In genomic region chr2:190069936-190070696, GRCh38 we compare ENCODE assay signal across 9 cellular contexts. TPM values are rescaled to one million over a fixed set of nuclear protein-coding genes. Genes with fewer than 3 reads are reported as not detected.
DNase-seq lines count a peak whose midpoint lies in the region; ATAC-seq and TF ChIP-seq lines count a peak whose summit lies in the region.
"Had no signal": no experiment of that assay in that cellular context is flagged by ENCODE, and none has a peak within 500 bp of the region (broad histone marks: within the 10 kb centered on the region; RNA-seq: fewer than 3 reads in every experiment).

No MANE protein-coding gene starts in this region.

- H3K27me3 Mint-ChIP-seq in natural killer cell (ENCODE audit: low read depth in 2 of 2), result peaks cover 0 to 3% of the 10 kb centered on the region in 2 donors
- peaks cover 2 to 7% of the 10 kb centered on the region in 2 donors for H3K27me3 Mint-ChIP-seq in natural killer cell treated with Interleukin-12 subunit alpha and Interleukin-12 subunit beta and Interleukin-15 and Interleukin-18, amount 100 ng/mL, for 72 hours

- H3K27me3 ChIP-seq in adipocyte (replicated peaks; ENCODE audit: control insufficient read depth, insufficient read depth, low read length), result no peaks in the 10 kb centered on the region
- H3K27me3 ChIP-seq in testis, result no peaks in the 10 kb centered on the region

- intact Hi-C loops in natural killer cell (cut with micrococcal nuclease) (loop anchor here (2.0 kb wide), 1 partner anchor 409 kb away; the partner anchor contains the start of gene ASNSD1), testis (cut with DNase I; ENCODE audit: low total_unique reads) (no loop called here)

- TF ChIP-seq POLR2A in testis (IDR thresholded peaks at IDR 0.05), result no peak

- H3K36me3 Mint-ChIP-seq in natural killer cell, result no peaks in the 10 kb centered on the region
- no peaks in the 10 kb centered on the region for H3K36me3 Mint-ChIP-seq in natural killer cell treated with Interleukin-12 subunit alpha and Interleukin-12 subunit beta and Interleukin-15 and Interleukin-18, amount 100 ng/mL, for 72 hours

- H3K9me3 ChIP-seq in adipocyte (ENCODE audit: control insufficient read depth, low read length), result no peaks in the 10 kb centered on the region
- no peaks in the 10 kb centered on the region for H3K9me3 ChIP-seq in testis

- H3K27ac Mint-ChIP-seq in natural killer cell, result no peak overlapping the region
- no peak overlapping the region for H3K27ac Mint-ChIP-seq in natural killer cell treated with Interleukin-12 subunit alpha and Interleukin-12 subunit beta and Interleukin-15 and Interleukin-18, amount 100 ng/mL, for 72 hours

- no peak overlapping the region for H3K9ac ChIP-seq in adipocyte (ENCODE audit: low read length)

- no peak overlapping the region for H3K4me3 Mint-ChIP-seq in natural killer cell
- no peak overlapping the region for H3K4me3 Mint-ChIP-seq in natural killer cell treated with Interleukin-12 subunit alpha and Interleukin-12 subunit beta and Interleukin-15 and Interleukin-18, amount 100 ng/mL, for 72 hours

- H3K4me3 ChIP-seq in adipocyte (ENCODE audit: low read length) (no peak overlapping the region), testis (no peak overlapping the region)

- H3K36me3 ChIP-seq in adipocyte (ENCODE audit: control insufficient read depth, insufficient read depth, low read length, severe bottlenecking), result no peaks in the 10 kb centered on the region
- no peaks in the 10 kb centered on the region for H3K36me3 ChIP-seq in testis (ENCODE audit: low read depth, missing control alignments)

- TF ChIP-seq CTCF in natural killer cell (IDR thresholded peaks at IDR 0.05) (peak; percentile 47), testis (IDR thresholded peaks at IDR 0.05) (peak; percentile 37 to 57 (median 37))

- no peaks in the 10 kb centered on the region for H3K9me3 Mint-ChIP-seq in natural killer cell
- no peaks in the 10 kb centered on the region for H3K9me3 Mint-ChIP-seq in natural killer cell treated with Interleukin-12 subunit alpha and Interleukin-12 subunit beta and Interleukin-15 and Interleukin-18, amount 100 ng/mL, for 72 hours

- H3K27ac ChIP-seq in testis, result no peak overlapping the region
- H3K27ac ChIP-seq: epithelial cell of prostate had no signal

- H3K4me1 ChIP-seq in adipocyte (ENCODE audit: control insufficient read depth, insufficient read depth, low read length) (no peaks in the 10 kb centered on the region), testis (no peaks in the 10 kb centered on the region)

- 46 to 56% methylated on average over 3 of the region's 3 CpGs for WGBS in testis, 2 donors

- DNase-seq in natural killer cell (no peak), NCI-H345 treated with DMSO at 0.1 percent for 48 hours (lab: John Stamatoyannopoulos, UW; ENCODE audit: unreplicated experiment) (peak; percentile 34), adipocyte (ENCODE audit: low read depth) (peak; percentile 87), iPS-NIHi7 (ENCODE audit: extremely low spot score) (peak; percentile 14), testis (peak; percentile 57), activated T-cell treated with anti-CD3 and anti-CD28 coated beads for 4 hours (no peak)
- no peak for DNase-seq in natural killer cell treated with Interleukin-12 subunit alpha and Interleukin-12 subunit beta and Interleukin-15 and Interleukin-18, amount 100 ng/mL, for 72 hours (ENCODE audit: low spot score)

- ATAC-seq in natural killer cell (peak in 2 of 3 donors; percentile 53 to 63), HG03095 (IDR thresholded peaks at IDR 0.05; ENCODE audit: unreplicated experiment) (peak; percentile 60)
- ATAC-seq in natural killer cell treated with Interleukin-12 subunit alpha and Interleukin-12 subunit beta and Interleukin-15 and Interleukin-18, amount 100 ng/mL, for 72 hours, result no peak

- H3K4me1 Mint-ChIP-seq in natural killer cell, result no peaks in the 10 kb centered on the region
- H3K4me1 Mint-ChIP-seq in natural killer cell treated with Interleukin-12 subunit alpha and Interleukin-12 subunit beta and Interleukin-15 and Interleukin-18, amount 100 ng/mL, for 72 hours (ENCODE audit: low read depth in 2 of 2), result no peaks in the 10 kb centered on the region

RNA-seq across cellular contexts. Expression of gene MSTN, which starts 7.6 kb away (rescaled TPM):
- not detected for total RNA-seq in natural killer cell
- total RNA-seq in natural killer cell treated with Interleukin-12 subunit alpha and Interleukin-12 subunit beta and Interleukin-15 and Interleukin-18, amount 100 ng/mL, for 72 hours, result not detected
- total RNA-seq in testis, result under 1 TPM; 0.19 to 0.24 TPM
- polyA plus RNA-seq in testis (ENCODE audit: insufficient read depth, low read depth, low replicate concordance), result 0.76 TPM

Comparison
In these comparisons a context has a peak if more than half of its experiments do, and no peak if none do; other contexts are left out.
1. ATAC-seq: peak in natural killer cell (2 of 3) and HG03095 (single experiment); none in natural killer cell treated with Interleukin-12 subunit alpha and Interleukin-12 subunit beta and Interleukin-15 and Interleukin-18, amount 100 ng/mL, for 72 hours (0 of 2).
2. DNase-seq: peak in NCI-H345 treated with DMSO at 0.1 percent for 48 hours (single experiment), adipocyte (single experiment), iPS-NIHi7 (single experiment) and testis (single experiment); none in natural killer cell (single experiment), natural killer cell treated with Interleukin-12 subunit alpha and Interleukin-12 subunit beta and Interleukin-15 and Interleukin-18, amount 100 ng/mL, for 72 hours (single experiment) and activated T-cell treated with anti-CD3 and anti-CD28 coated beads for 4 hours (single experiment).